ENCODE assay signal across 29 cellular contexts in the genomic region with DNA sequence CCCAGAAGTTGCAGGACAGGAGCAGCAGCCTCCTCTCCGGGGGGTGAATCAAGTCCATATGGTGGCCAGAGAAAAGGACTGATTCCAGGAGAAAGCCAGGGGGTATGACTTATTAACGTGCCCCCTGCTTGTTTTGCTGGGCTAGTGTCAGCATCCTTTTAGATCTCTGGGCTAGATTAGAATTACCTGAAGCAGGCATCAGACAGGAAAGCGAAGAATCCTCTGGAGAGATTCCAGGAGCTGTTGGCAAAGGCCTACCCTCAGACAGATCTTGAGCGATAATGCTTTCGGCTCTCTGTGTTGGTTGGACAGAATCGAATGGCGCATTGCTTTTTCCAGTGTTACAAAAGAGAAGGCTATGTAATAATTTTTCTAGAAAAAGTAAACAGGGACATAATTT.
"Had no signal": no experiment of that assay in that cellular context is flagged by ENCODE, and none has a peak within 500 bp of the region (broad histone marks: within the 10 kb centered on the region; RNA-seq: fewer than 3 reads in every experiment).

No MANE protein-coding gene starts in this region.

- DNase-seq: colonic mucosa; effector CD8-positive, alpha-beta T cell; foreskin keratinocyte; heart left ventricle; kidney; mesenchymal stem cell; mucosa of descending colon; naive B cell; nucleus accumbens; posterior cingulate gyrus; psoas muscle; right lobe of liver; small intestine; stimulated activated CD4-positive, alpha-beta T cell treated with anti-CD3 and anti-CD28 coated beads, Interleukin-15, amount 100 ng/mL, for 24 hours; stimulated activated CD4-positive, alpha-beta T cell treated with anti-CD3 and anti-CD28 coated beads, Interleukin-2, amount 100 ng/mL, for 48 hours; stimulated activated naive B cell treated with anti-CD40 and anti-IgM and Interleukin-4, amounts not matched to agents 10 μg/mL and 1 μg/mL and 100 μg/mL, for 72 hours; upper lobe of left lung had no signal

- H3K4me2 ChIP-seq: hepatocyte had no signal

- H3K36me3 Mint-ChIP-seq: mesothelial cell of epicardium; naive B cell; natural killer cell treated with Interleukin-12 subunit alpha and Interleukin-12 subunit beta and Interleukin-15 and Interleukin-18, amount 100 ng/mL, for 72 hours; stimulated activated naive B cell treated with anti-CD40 and anti-IgM and Interleukin-4, amounts not matched to agents 10 μg/mL and 1 μg/mL and 100 μg/mL, for 72 hours had no signal

- H3K4me1 ChIP-seq: colonic mucosa, esophagus muscularis mucosa, foreskin keratinocyte, gastroesophageal sphincter, heart left ventricle, psoas muscle, right lobe of liver, tibial nerve, upper lobe of left lung had no signal

- H3K9me3 ChIP-seq: colonic mucosa, esophagus muscularis mucosa, gastroesophageal sphincter, heart left ventricle, mucosa of descending colon, psoas muscle, right lobe of liver, thoracic aorta, tibial nerve, upper lobe of left lung had no signal

- H3K9me3 Mint-ChIP-seq: dendritic cell treated with granulocyte-macrophage colony-stimulating factor and Interleukin-4, amounts not matched to agents 40 ng/mL and 50 ng/mL, for 4 days; mesothelial cell of epicardium; natural killer cell treated with Interleukin-12 subunit alpha and Interleukin-12 subunit beta and Interleukin-15 and Interleukin-18, amount 100 ng/mL, for 72 hours; neural crest cell; stimulated activated naive B cell treated with anti-CD40 and anti-IgM and Interleukin-4, amounts not matched to agents 10 μg/mL and 1 μg/mL and 100 μg/mL, for 72 hours; stimulated activated naive CD8-positive, alpha-beta T cell treated with anti-CD3 and anti-CD28 coated beads, Interleukin-15, Interleukin-2, amounts not matched to agents 100 ng/mL and 50 ng/mL, for 24 hours had no signal

- H3K27ac Mint-ChIP-seq: dendritic cell treated with granulocyte-macrophage colony-stimulating factor and Interleukin-4, amounts not matched to agents 40 ng/mL and 50 ng/mL, for 4 days; mesothelial cell of epicardium; naive B cell; natural killer cell treated with Interleukin-12 subunit alpha and Interleukin-12 subunit beta and Interleukin-15 and Interleukin-18, amount 100 ng/mL, for 72 hours; stimulated activated naive B cell treated with anti-CD40 and anti-IgM and Interleukin-4, amounts not matched to agents 10 μg/mL and 1 μg/mL and 100 μg/mL, for 72 hours; stimulated activated naive CD8-positive, alpha-beta T cell treated with anti-CD3 and anti-CD28 coated beads, Interleukin-15, Interleukin-2, amounts not matched to agents 100 ng/mL and 50 ng/mL, for 24 hours had no signal

- H3K4me1 Mint-ChIP-seq: naive B cell; stimulated activated naive B cell treated with anti-CD40 and anti-IgM and Interleukin-4, amounts not matched to agents 10 μg/mL and 1 μg/mL and 100 μg/mL, for 72 hours had no signal

- H2AFZ ChIP-seq: hepatocyte had no signal

- H3K79me2 ChIP-seq: hepatocyte had no signal

- ATAC-seq: foreskin keratinocyte; gastroesophageal sphincter; heart left ventricle; left lobe of liver; mucosa of descending colon; natural killer cell treated with Interleukin-12 subunit alpha and Interleukin-12 subunit beta and Interleukin-15 and Interleukin-18, amount 100 ng/mL, for 72 hours; psoas muscle; right lobe of liver; stimulated activated naive B cell treated with anti-CD40 and anti-IgM and Interleukin-4, amounts not matched to agents 10 μg/mL and 1 μg/mL and 100 μg/mL, for 72 hours had no signal

- H3K27me3 Mint-ChIP-seq: dendritic cell treated with granulocyte-macrophage colony-stimulating factor and Interleukin-4, amounts not matched to agents 40 ng/mL and 50 ng/mL, for 4 days; stimulated activated naive B cell treated with anti-CD40 and anti-IgM and Interleukin-4, amounts not matched to agents 10 μg/mL and 1 μg/mL and 100 μg/mL, for 72 hours; stimulated activated naive CD8-positive, alpha-beta T cell treated with anti-CD3 and anti-CD28 coated beads, Interleukin-15, Interleukin-2, amounts not matched to agents 100 ng/mL and 50 ng/mL, for 24 hours had no signal

- H3K27ac ChIP-seq: colonic mucosa, esophagus muscularis mucosa, foreskin keratinocyte, gastroesophageal sphincter, heart left ventricle, hepatocyte, psoas muscle, right lobe of liver, thoracic aorta, tibial nerve, upper lobe of left lung had no signal

- H3K4me3 Mint-ChIP-seq: dendritic cell treated with granulocyte-macrophage colony-stimulating factor and Interleukin-4, amounts not matched to agents 40 ng/mL and 50 ng/mL, for 4 days; mesothelial cell of epicardium; natural killer cell treated with Interleukin-12 subunit alpha and Interleukin-12 subunit beta and Interleukin-15 and Interleukin-18, amount 100 ng/mL, for 72 hours; neural crest cell; stimulated activated naive B cell treated with anti-CD40 and anti-IgM and Interleukin-4, amounts not matched to agents 10 μg/mL and 1 μg/mL and 100 μg/mL, for 72 hours; stimulated activated naive CD8-positive, alpha-beta T cell treated with anti-CD3 and anti-CD28 coated beads, Interleukin-15, Interleukin-2, amounts not matched to agents 100 ng/mL and 50 ng/mL, for 24 hours had no signal

- H3K36me3 ChIP-seq: colonic mucosa, esophagus muscularis mucosa, gastroesophageal sphincter, heart left ventricle, right lobe of liver, thoracic aorta, tibial nerve, upper lobe of left lung had no signal

- H3K4me3 ChIP-seq: colonic mucosa, esophagus muscularis mucosa, gastroesophageal sphincter, heart left ventricle, hepatocyte, lung, mucosa of descending colon, psoas muscle, right lobe of liver, thoracic aorta, tibial nerve, upper lobe of left lung had no signal

- H3K27me3 ChIP-seq: colonic mucosa, esophagus muscularis mucosa, gastroesophageal sphincter, heart left ventricle, hepatocyte, right lobe of liver, tibial nerve, upper lobe of left lung had no signal
